Comparison of ENCODE assay signal across 8 cellular contexts in the genomic region with DNA sequence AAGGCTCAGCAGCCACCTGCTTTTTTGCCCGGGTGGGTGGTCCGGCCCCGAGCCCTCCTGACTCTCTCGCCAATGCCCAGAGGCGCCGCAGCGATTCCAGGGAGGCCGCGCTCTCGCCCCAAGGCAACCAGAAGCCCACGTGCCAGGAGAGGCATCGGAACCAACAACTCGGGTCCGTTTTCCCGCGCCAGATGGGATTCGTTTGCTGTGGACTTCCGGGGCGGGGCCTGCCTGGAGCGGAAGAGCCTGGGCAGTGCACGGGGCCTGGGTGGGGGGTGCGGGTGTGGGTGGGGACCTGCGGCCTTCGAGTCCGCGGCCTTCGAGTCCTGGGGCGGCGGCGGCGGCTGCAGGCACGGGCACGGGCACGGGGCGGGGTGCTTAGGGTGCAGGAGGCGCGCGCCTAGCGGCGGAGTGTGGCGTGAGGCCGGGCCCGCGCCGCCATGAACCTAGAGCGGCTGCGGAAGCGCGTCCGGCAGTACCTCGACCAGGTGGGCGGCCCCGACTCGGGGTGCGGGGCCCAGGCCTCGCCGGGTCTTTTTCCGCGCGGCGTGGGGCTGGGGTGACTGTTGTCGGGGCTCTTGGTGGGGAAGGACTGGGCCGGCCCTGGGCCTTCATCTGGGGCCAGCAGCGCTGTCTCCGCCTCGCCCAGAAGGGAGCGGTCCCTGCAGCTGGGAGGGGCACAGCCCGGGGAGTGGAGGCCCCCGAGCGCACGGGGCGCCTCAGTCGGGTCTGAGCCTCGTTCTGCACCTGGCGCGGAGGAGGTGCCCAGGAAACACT. TPM values are rescaled to one million over a fixed set of nuclear protein-coding genes. Genes with fewer than 3 reads are reported as not detected.
A peak's percentile ranks its signal among the peaks of the same experiment; 100 is the strongest.
DNase-seq lines count a peak whose midpoint lies in the region; ATAC-seq and TF ChIP-seq lines count a peak whose summit lies in the region.

A gene with protein sequence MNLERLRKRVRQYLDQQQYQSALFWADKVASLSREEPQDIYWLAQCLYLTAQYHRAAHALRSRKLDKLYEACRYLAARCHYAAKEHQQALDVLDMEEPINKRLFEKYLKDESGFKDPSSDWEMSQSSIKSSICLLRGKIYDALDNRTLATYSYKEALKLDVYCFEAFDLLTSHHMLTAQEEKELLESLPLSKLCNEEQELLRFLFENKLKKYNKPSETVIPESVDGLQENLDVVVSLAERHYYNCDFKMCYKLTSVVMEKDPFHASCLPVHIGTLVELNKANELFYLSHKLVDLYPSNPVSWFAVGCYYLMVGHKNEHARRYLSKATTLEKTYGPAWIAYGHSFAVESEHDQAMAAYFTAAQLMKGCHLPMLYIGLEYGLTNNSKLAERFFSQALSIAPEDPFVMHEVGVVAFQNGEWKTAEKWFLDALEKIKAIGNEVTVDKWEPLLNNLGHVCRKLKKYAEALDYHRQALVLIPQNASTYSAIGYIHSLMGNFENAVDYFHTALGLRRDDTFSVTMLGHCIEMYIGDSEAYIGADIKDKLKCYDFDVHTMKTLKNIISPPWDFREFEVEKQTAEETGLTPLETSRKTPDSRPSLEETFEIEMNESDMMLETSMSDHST (plus strand): TSS at position 253 of the 777 bp plus-strand sequence. CDS start 188 bp downstream, at position 441.

- H3K27ac ChIP-seq in mammary epithelial cell (ENCODE audit: insufficient read depth, low read depth, low read length): peak within 1 kb of the TSS; percentile 59
- no peak within 1 kb of the TSS for H3K27ac ChIP-seq in smooth muscle cell (ENCODE audit: low read depth)

- H4K20me1 ChIP-seq in mammary epithelial cell (ENCODE audit: insufficient read depth, low read length) (no peaks in the 10 kb centered on the region), smooth muscle cell (ENCODE audit: low read depth) (peaks cover 16% of the 10 kb centered on the region)

- POLR2A ChIA-PET in AG04449 (lab: Yijun Ruan, JAX): no interaction called here

- H3K9me3 ChIP-seq in mammary epithelial cell (replicated peaks; ENCODE audit: insufficient read depth, low read length) (no peaks in the 10 kb centered on the region), smooth muscle cell (replicated peaks; ENCODE audit: low read depth) (no peaks in the 10 kb centered on the region)

- CTCF ChIA-PET in AG04449 (lab: Yijun Ruan, JAX): interaction anchor here (1.4 kb wide), 1 partner anchor 287 kb away, joined by 3 read pairs; no protein-coding TSS in a partner anchor
- CTCF ChIA-PET in mammary epithelial cell (lab: Charles Lee; ENCODE audit: low non-redundant PET): no interaction called here

- H3K4me2 ChIP-seq in mammary epithelial cell (ENCODE audit: insufficient read depth, low read depth, low read length) (peak within 1 kb of the TSS; percentile 95), smooth muscle cell (peak within 1 kb of the TSS; percentile 89)

- no peaks in the 10 kb centered on the region for H3K27me3 ChIP-seq in mammary epithelial cell (ENCODE audit: insufficient read depth, low read length)
- no peaks in the 10 kb centered on the region for H3K27me3 ChIP-seq in smooth muscle cell (ENCODE audit: low read depth)

- H2AFZ ChIP-seq in mammary epithelial cell (ENCODE audit: low read depth, low read length): peak within 1 kb of the TSS; percentile 94
- H2AFZ ChIP-seq in smooth muscle cell (ENCODE audit: low read depth): peak within 1 kb of the TSS; percentile 92

- H3K4me3 ChIP-seq in AG04449 (ENCODE audit: low read depth, low read length) (peak within 1 kb of the TSS; percentile 90), WI38 (ENCODE audit: low read depth, low read length) (peak within 1 kb of the TSS; percentile 85), mammary epithelial cell (replicated peaks in 1 of 3; ENCODE audit: insufficient read depth in 1 of 3, low read depth in 2 of 3, low read length in 3 of 3) (peak within 1 kb of the TSS; percentile 87 to 93 (median 92)), smooth muscle cell (peak within 1 kb of the TSS; percentile 83)

- dilution Hi-C loops in mammary epithelial cell (cut with HindIII; ENCODE audit: low sequenced_read_pairs): no loop called here

- peak; percentile 29 for DNase-seq in AG04449 (ENCODE audit: low read depth, low spot score)
- DNase-seq in NCI-H2196 (lab: John Stamatoyannopoulos, UW; ENCODE audit: unreplicated experiment): peak; percentile 79
- peak; percentile 87 for DNase-seq in mammary epithelial cell
- peak; percentile 92 for DNase-seq in iPS-NIHi7 (ENCODE audit: extremely low spot score)
- peak; percentile 59 for DNase-seq in smooth muscle cell (lab: John Stamatoyannopoulos, UW; ENCODE audit: unreplicated experiment)

- H3K4me1 ChIP-seq in mammary epithelial cell (ENCODE audit: insufficient read depth, low read length) (no peaks in the 10 kb centered on the region), smooth muscle cell (ENCODE audit: low read depth) (peaks cover 11% of the 10 kb centered on the region)

- intact Hi-C loops in mammary epithelial cell (cut with micrococcal nuclease): no loop called here

- TSS peak; percentile 30 for BruUV-seq in mammary epithelial cell (replicated peaks; lab: Mats Ljungman, UMichigan)

- H3K79me2 ChIP-seq in mammary epithelial cell (ENCODE audit: insufficient read depth, low read length) (peaks cover 29% of the 10 kb centered on the region), smooth muscle cell (ENCODE audit: low read depth) (peaks cover 24% of the 10 kb centered on the region)

- peak within 1 kb of the TSS; percentile 72 for H3K9ac ChIP-seq in mammary epithelial cell (ENCODE audit: insufficient read depth, low read length)
- peak within 1 kb of the TSS; percentile 80 for H3K9ac ChIP-seq in smooth muscle cell (ENCODE audit: low read depth)

- H3F3A ChIP-seq in smooth muscle cell (ENCODE audit: low read depth): peaks cover under 1% of the 10 kb centered on the region

- 1% methylated on average over 13 of the region's 76 CpGs for WGBS in mammary epithelial cell (ENCODE audit: low coverage, missing lambda C conversion rate)
- 3% methylated on average over 42 of the region's 76 CpGs for WGBS in smooth muscle cell (ENCODE audit: low lambda C conversion rate)

- in situ Hi-C loops in mammary epithelial cell (cut with MboI; ENCODE audit: low sequenced_read_pairs in 2 of 2): no loop called here

- ATAC-seq in GM18870 (IDR thresholded peaks at IDR 0.05; ENCODE audit: unreplicated experiment) (peak; percentile 79), HG03108 (IDR thresholded peaks at IDR 0.05; ENCODE audit: unreplicated experiment) (peak; percentile 86)

- TF ChIP-seq CTCF in AG04449 (IDR thresholded peaks at IDR 0.05; ENCODE audit: insufficient read depth, low read length, missing control alignments): peak; percentile 21
- TF ChIP-seq CTCF in WI38 (IDR thresholded peaks at IDR 0.05; ENCODE audit: low read depth, low read length): no peak
- TF ChIP-seq CTCF in mammary epithelial cell (conservative IDR thresholded peaks at IDR 0.05 in 1 of 2, IDR thresholded peaks at IDR 0.05 in 1 of 2; ENCODE audit: extremely low read depth in 1 of 2, insufficient read depth in 1 of 2, low read depth in 1 of 2, low read length in 2 of 2): peak in 1 of 2 donors; percentile 35
- peak; percentile 23 for TF ChIP-seq CTCF in smooth muscle cell (IDR thresholded peaks at IDR 0.05; ENCODE audit: borderline replicate concordance, insufficient read depth, poor library complexity, severe bottlenecking)

- H3K36me3 ChIP-seq in mammary epithelial cell (ENCODE audit: insufficient read depth, low read length) (peaks cover 17% of the 10 kb centered on the region), smooth muscle cell (ENCODE audit: low read depth) (peaks cover 12% of the 10 kb centered on the region)

RNA-seq across cellular contexts. Expression of the gene that starts here (rescaled TPM):
- 10 to 100 TPM; 50.2 to 54.9 TPM for total RNA-seq in mammary epithelial cell
- 37.3 TPM for polyA plus RNA-seq in mammary epithelial cell
- 54.0 TPM for polyA minus RNA-seq in mammary epithelial cell
- total RNA-seq in smooth muscle cell: 43.8 and 60.7 TPM in 2 replicates
- 31.5 and 51.0 TPM in 2 replicates for polyA plus RNA-seq in smooth muscle cell

Comparison
In these comparisons a context has a peak if more than half of its experiments do, and no peak if none do; other contexts are left out.
1. DNase-seq: peak in every context shown above with its lines; median percentile 92 in iPS-NIHi7; 87 in mammary epithelial cell; 79 in NCI-H2196; 59 in smooth muscle cell; 29 in AG04449.